In genomic region chr6:54717849-54718455, GRCh38 we compare ENCODE assay signal across 8 cellular contexts.
A peak's percentile ranks its signal among the peaks of the same experiment; 100 is the strongest.
DNase-seq lines count a peak whose midpoint lies in the region; ATAC-seq, FAIRE-seq and TF ChIP-seq lines count a peak whose summit lies in the region.

No MANE protein-coding gene starts in this region.

- FAIRE-seq in A204.1 (lab: Jason Lieb, UNC) (peak; percentile 25), HepG2 (lab: Jason Lieb, UNC) (peak; percentile 79)

- H3K4me3 ChIP-seq in NB4 (ENCODE audit: low read depth, low read length) (no peak overlapping the region), HepG2 (replicated peaks in 1 of 3; ENCODE audit: insufficient read depth in 1 of 3, low read depth in 2 of 3, low read length in 3 of 3) (no peak overlapping the region)

- H3K9ac ChIP-seq in HepG2 (ENCODE audit: insufficient read depth, low read depth, low read length) = no peak overlapping the region

- H4K20me1 ChIP-seq in HepG2 (ENCODE audit: insufficient read depth, low read length) = no peaks in the 10 kb centered on the region

- H3K27me3 ChIP-seq in HepG2 (ENCODE audit: control insufficient read depth in 1 of 2, insufficient read depth in 2 of 2, low read length in 2 of 2) = no peaks in the 10 kb centered on the region

- H2AFZ ChIP-seq in HepG2 (ENCODE audit: low read length) = no peak overlapping the region

- WGBS in HepG2 (ENCODE audit: low lambda C conversion rate) = 25% methylated on average over 5 of the region's 5 CpGs

- CTCF ChIA-PET in HepG2 (lab: Yijun Ruan, JAX; ENCODE audit: low intra/inter-chr PET ratio, low total read pairs) = interaction anchor here (1.2 to 3.1 kb wide), 3 partner anchors 275 to 732 kb away, joined by 4 to 39 read pairs (median 9); no protein-coding TSS in a partner anchor

- in situ Hi-C loops in HepG2 (cut with HindIII; ENCODE audit: extremely low pct_ligation_motif_present, low pct_unique_long_range_greater_than_20kb) = loop anchor here (10.0 to 25.0 kb wide), 3 partner anchors 347 to 731 kb away; no protein-coding TSS in a partner anchor

- no peak overlapping the region for H3K4me2 ChIP-seq in HepG2 (ENCODE audit: low read depth, low read length)

- no peak; the same call in 1 of the 2 replicates for TF ChIP-seq RAD21 in HepG2 (CRISPR knock-in tag; IDR thresholded peaks at IDR 0.05)

- peak; percentile 54 for DNase-seq in NB4 (ENCODE audit: low read depth)
- peak in 3 of 5 experiments; percentile 17 to 35 (median 26) for DNase-seq in T-helper 2 cell
- DNase-seq in central memory CD4-positive, alpha-beta T cell = peak; percentile 3
- peak; percentile 77 for DNase-seq in HepG2 (ENCODE audit: low spot score)
- peak; percentile 80 for DNase-seq in stimulated activated CD8-positive, alpha-beta memory T cell treated with anti-CD3 and anti-CD28 coated beads, Interleukin-4, amount 100 ng/mL, for 48 hours

- no TSS peak for BruUV-seq in HepG2 (replicated peaks; lab: Mats Ljungman, UMichigan)

- TF ChIP-seq POLR2A in NB4 (IDR thresholded peaks at IDR 0.05; ENCODE audit: extremely low read depth, insufficient read length) (no peak), HepG2 (IDR thresholded peaks at IDR 0.05; ENCODE audit: insufficient read depth in 1 of 2, low read depth in 2 of 2, low read length in 2 of 2) (no peak)

- TF ChIP-seq EP300 in HepG2 (IDR thresholded peaks at IDR 0.05; ENCODE audit: low read depth in 2 of 2, low read length in 2 of 2) = no peak
- TF ChIP-seq EP300 in HepG2 (CRISPR knock-in tag; IDR thresholded peaks at IDR 0.05; ENCODE audit: borderline replicate concordance) = no peak

- H3K27ac ChIP-seq in HepG2 (ENCODE audit: extremely low read length, insufficient read depth, low read length) = no peak overlapping the region

- POLR2A ChIA-PET in HepG2 (lab: Yijun Ruan, JAX) = no interaction called here

- no peaks in the 10 kb centered on the region for H3K4me1 ChIP-seq in HepG2 (ENCODE audit: insufficient read depth, low read length)

- ATAC-seq in HG02623 (IDR thresholded peaks at IDR 0.05; ENCODE audit: unreplicated experiment) = peak; percentile 89
- ATAC-seq in HepG2 = peak; percentile 92

- TF ChIP-seq CTCF in GM12872 (IDR thresholded peaks at IDR 0.05; ENCODE audit: insufficient read depth, low read depth, low read length) (peak; percentile 81), NB4 (IDR thresholded peaks at IDR 0.05; ENCODE audit: low read depth, low read length) (peak; percentile 93), HepG2 (CRISPR knock-in tag; IDR thresholded peaks at IDR 0.05) (peak; percentile 76)

- H3K9me3 ChIP-seq in HepG2 (ENCODE audit: low read length) = no peaks in the 10 kb centered on the region

- intact Hi-C loops in HepG2 (cut with micrococcal nuclease; ENCODE audit: unreplicated experiment) = loop anchor here (1.0 to 10.0 kb wide), 4 partner anchors 275 to 733 kb away; no protein-coding TSS in a partner anchor

- no peaks in the 10 kb centered on the region for H3K36me3 ChIP-seq in HepG2 (replicated peaks in 1 of 2; ENCODE audit: control insufficient read depth in 1 of 2, insufficient read depth in 2 of 2, low read length in 2 of 2)

- no peaks in the 10 kb centered on the region for H3K79me2 ChIP-seq in HepG2 (ENCODE audit: insufficient read depth, low read length)

TF ChIP-seq in HepG2, 621 proteins besides CTCF, POLR2A, EP300 and RAD21:
- TF ChIP-seq ZNF136 (CRISPR knock-in tag; IDR thresholded peaks at IDR 0.05; ENCODE audit: low read depth) (no peak), ZNF264 (CRISPR knock-in tag; IDR thresholded peaks at IDR 0.05) (no peak), TAF1 (CRISPR knock-in tag; IDR thresholded peaks at IDR 0.05) (no peak), CBX2 (IDR thresholded peaks at IDR 0.05; ENCODE audit: low read depth, low read length) (no peak), CBX2 (CRISPR knock-in tag; IDR thresholded peaks at IDR 0.05; ENCODE audit: low read depth) (no peak), KAT2B (IDR thresholded peaks at IDR 0.05; ENCODE audit: borderline replicate concordance, low read depth, low read length) (no peak), FLYWCH1 (CRISPR knock-in tag; IDR thresholded peaks at IDR 0.05) (no peak), ZNF329 (CRISPR knock-in tag; IDR thresholded peaks at IDR 0.05; ENCODE audit: low read depth) (no peak), STAG1 (CRISPR knock-in tag; IDR thresholded peaks at IDR 0.05) (peak; percentile 60), ATF7-NPFF (CRISPR knock-in tag; IDR thresholded peaks at IDR 0.05; ENCODE audit: low read depth) (no peak), GABPB1 (CRISPR knock-in tag; IDR thresholded peaks at IDR 0.05) (no peak), RFX5 (IDR thresholded peaks at IDR 0.05; ENCODE audit: low read depth, low read length) (no peak), SP5 (CRISPR knock-in tag; IDR thresholded peaks at IDR 0.05; ENCODE audit: borderline replicate concordance, low read depth) (no peak), TEAD3 (CRISPR knock-in tag; optimal IDR thresholded peaks at IDR 0.05; ENCODE audit: borderline replicate concordance) (peak; percentile 76), SOX5 (CRISPR knock-in tag; IDR thresholded peaks at IDR 0.05; ENCODE audit: borderline replicate concordance) (no peak), SUZ12 (IDR thresholded peaks at IDR 0.05; ENCODE audit: low read depth, low read length) (no peak), SMC3 (IDR thresholded peaks at IDR 0.05; ENCODE audit: low read length) (peak; percentile 79)
TF ChIP-seq in HepG2: peak in this region for 3.

Comparison
In these comparisons a context has a peak if more than half of its experiments do, and no peak if none do; other contexts are left out.
1. DNase-seq: peak in every context shown above with its lines; median percentile 80 in stimulated activated CD8-positive, alpha-beta memory T cell treated with anti-CD3 and anti-CD28 coated beads, Interleukin-4, amount 100 ng/mL, for 48 hours; 77 in HepG2; 54 in NB4; 26 in T-helper 2 cell; 3 in central memory CD4-positive, alpha-beta T cell.